Comparison of ENCODE assay signal across 10 cellular contexts in the genomic region with DNA sequence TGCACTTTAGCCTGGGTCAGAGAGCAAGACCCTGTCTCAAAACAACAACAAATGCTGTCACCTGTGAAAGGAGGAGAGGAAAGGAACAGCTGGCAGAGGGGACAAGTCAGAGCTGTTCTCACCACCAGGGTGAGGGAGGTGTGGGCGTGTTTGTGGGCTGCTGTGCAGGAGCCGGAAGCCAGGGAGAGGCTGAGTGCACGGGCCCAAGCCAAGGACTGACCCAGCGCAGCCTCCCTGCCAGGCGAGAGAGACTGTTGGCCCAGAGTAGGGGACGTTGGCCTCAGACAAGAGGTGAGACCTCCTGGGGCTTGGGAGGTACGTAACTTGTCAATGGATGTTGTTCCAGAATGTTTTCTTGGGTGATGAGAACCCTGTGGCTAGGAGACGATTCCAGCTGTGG. TPM values are rescaled to one million over a fixed set of nuclear protein-coding genes. Genes with fewer than 3 reads are reported as not detected.
DNase-seq lines count a peak whose midpoint lies in the region; FAIRE-seq and TF ChIP-seq lines count a peak whose summit lies in the region.
"Had no signal": no experiment of that assay in that cellular context is flagged by ENCODE, and none has a peak within 500 bp of the region (broad histone marks: within the 10 kb centered on the region; RNA-seq: fewer than 3 reads in every experiment).

No MANE protein-coding gene starts in this region.

- peak overlapping the region; percentile 11 to 72 (median 46) for H3K27ac ChIP-seq in esophagus muscularis mucosa (replicated peaks in 1 of 4)
- peak overlapping the region; percentile 70 for H3K27ac ChIP-seq in skeletal muscle tissue (ENCODE audit: low read depth, low read length)
- H3K27ac ChIP-seq in brain microvascular endothelial cell: no peak overlapping the region
- H3K27ac ChIP-seq: epithelial cell of prostate had no signal

- no peak overlapping the region for H3K4me3 ChIP-seq in esophagus muscularis mucosa
- H3K4me3 ChIP-seq in skeletal muscle tissue (ENCODE audit: low read length in 3 of 3): no peak overlapping the region
- no peak overlapping the region for H3K4me3 ChIP-seq in brain microvascular endothelial cell (ENCODE audit: low read depth, low read length)

- WGBS in esophagus muscularis mucosa: 70% methylated on average over 8 of the region's 8 CpGs

- TF ChIP-seq POLR2A in GM12891 (IDR thresholded peaks at IDR 0.05; ENCODE audit: low read depth, low read length) (no peak), esophagus muscularis mucosa (IDR thresholded peaks at IDR 0.05; ENCODE audit: low read depth) (no peak), H54 (IDR thresholded peaks at IDR 0.05; ENCODE audit: low read depth, low read length) (no peak)

- peaks cover 16 to 65% (median 61%) of the 10 kb centered on the region in 4 donors for H3K4me1 ChIP-seq in esophagus muscularis mucosa
- H3K4me1 ChIP-seq in skeletal muscle tissue (ENCODE audit: control insufficient read depth in 3 of 3, insufficient read depth in 3 of 3, low read length in 3 of 3): peaks cover 35 to 58% (median 50%) of the 10 kb centered on the region in 3 donors

- peak overlapping the region in 2 of 3 donors; percentile 33 to 50 for H3K9ac ChIP-seq in skeletal muscle tissue (ENCODE audit: low read depth in 1 of 3, low read length in 3 of 3)

- FAIRE-seq in GM12891 (lab: Jason Lieb, UNC): peak; percentile 93
- no peak for FAIRE-seq in H54 (lab: Jason Lieb, UNC)

- intact Hi-C loops in esophagus muscularis mucosa (cut with DNase I): no loop called here

- H3K9me3 ChIP-seq in esophagus muscularis mucosa: no peaks in the 10 kb centered on the region
- H3K9me3 ChIP-seq in skeletal muscle tissue (ENCODE audit: control insufficient read depth in 3 of 3, low read length in 3 of 3): no peaks in the 10 kb centered on the region

- DNase-seq in GM12891 (ENCODE audit: insufficient read length, low spot score) (peak; percentile 79), OCI-M1 (lab: John Stamatoyannopoulos, UW) (peak; percentile 10), esophagus muscularis mucosa (ENCODE audit: extremely low spot score) (no peak), brain microvascular endothelial cell (no peak), dermis blood vessel endothelial cell (no peak), H54 (ENCODE audit: insufficient read length, low spot score) (no peak), DMS53 (lab: John Stamatoyannopoulos, UW) (no peak)
- DNase-seq: H9 had no signal

- H3K27me3 ChIP-seq in esophagus muscularis mucosa: peaks cover 0 to 21% (median 0%) of the 10 kb centered on the region in 4 donors
- peaks cover 10 to 13% (median 13%) of the 10 kb centered on the region in 3 donors for H3K27me3 ChIP-seq in skeletal muscle tissue (ENCODE audit: control insufficient read depth in 3 of 3, insufficient read depth in 3 of 3, low read length in 3 of 3)
- H3K27me3 ChIP-seq in brain microvascular endothelial cell (replicated peaks): no peaks in the 10 kb centered on the region

- no peak for TF ChIP-seq EP300 in esophagus muscularis mucosa (IDR thresholded peaks at IDR 0.05)

- in situ Hi-C loops in brain microvascular endothelial cell (cut with HindIII; ENCODE audit: low pct_ligation_motif_present, low sequenced_read_pairs): no loop called here

- TF ChIP-seq CTCF in esophagus muscularis mucosa (IDR thresholded peaks at IDR 0.05) (no peak), brain microvascular endothelial cell (IDR thresholded peaks at IDR 0.05; ENCODE audit: low read depth, low read length, missing control alignments) (no peak)

- no peaks in the 10 kb centered on the region for H3K36me3 ChIP-seq in esophagus muscularis mucosa
- no peaks in the 10 kb centered on the region for H3K36me3 ChIP-seq in skeletal muscle tissue (ENCODE audit: control insufficient read depth in 3 of 3, insufficient read depth in 3 of 3, low read length in 3 of 3)
- H3K36me3 ChIP-seq in brain microvascular endothelial cell (replicated peaks): no peaks in the 10 kb centered on the region

TF ChIP-seq in GM12891, 5 proteins besides CTCF, POLR2A, EP300 and RAD21:
- TF ChIP-seq POLR2AphosphoS5 (IDR thresholded peaks at IDR 0.05; ENCODE audit: low read depth, low read length): no peak

RNA-seq across cellular contexts. Expression of a gene that starts 10.7 kb away (rescaled TPM):
- 0.47 TPM for polyA plus RNA-seq in GM12891 (2012; ENCODE audit: low read depth, missing spikeins)
- total RNA-seq in esophagus muscularis mucosa (10 to 100 TPM in 3 of 4 donors, 1 to 10 TPM in 1; 10.0 to 19.9 (median 18.8) TPM), skeletal muscle tissue (2.6 TPM), dermis blood vessel endothelial cell (84.6 and 122 TPM in 2 replicates)

RNA-seq across cellular contexts. Expression of a gene that starts 45.8 kb away (rescaled TPM):
- polyA plus RNA-seq in GM12891 (2012; ENCODE audit: low read depth, missing spikeins): 41.7 TPM
- total RNA-seq in esophagus muscularis mucosa: 10 to 100 TPM; 31.6 to 45.4 (median 36.1) TPM
- 30.3 TPM for total RNA-seq in skeletal muscle tissue
- 32.2 and 52.0 TPM in 2 replicates for total RNA-seq in dermis blood vessel endothelial cell

RNA-seq across cellular contexts. Expression of a gene that starts 51.0 kb away (rescaled TPM):
- not detected for polyA plus RNA-seq in GM12891 (2012; ENCODE audit: low read depth, missing spikeins)
- total RNA-seq in esophagus muscularis mucosa (not detected), skeletal muscle tissue (not detected), dermis blood vessel endothelial cell (not detected in 2 replicates)

Comparison
In these comparisons a context has a peak if more than half of its experiments do, and no peak if none do; other contexts are left out.
1. DNase-seq: peak in GM12891 (single experiment) and OCI-M1 (single experiment); none in esophagus muscularis mucosa (single experiment), brain microvascular endothelial cell (single experiment), dermis blood vessel endothelial cell (single experiment), H54 (single experiment) and DMS53 (single experiment).